Comparison of ENCODE assay signal across 23 cellular contexts in the genomic region with DNA sequence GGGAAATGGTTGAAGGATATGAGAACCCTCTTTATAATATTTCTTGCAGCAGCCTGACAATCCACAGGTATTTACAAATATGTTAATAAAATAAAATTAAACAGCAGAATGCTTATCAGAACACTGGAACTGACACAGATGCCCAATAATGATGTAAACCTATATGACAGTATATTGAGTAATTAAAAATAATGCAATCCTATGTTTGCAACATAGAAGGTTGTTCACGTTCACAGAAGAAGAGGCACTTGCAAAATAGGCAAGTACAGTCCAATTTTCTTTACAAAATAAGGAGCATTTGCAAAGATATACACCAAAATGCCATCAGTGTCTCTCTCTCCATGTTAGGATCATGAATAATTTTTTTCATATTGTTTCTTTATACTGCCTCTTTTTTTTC.
"Had no signal": no experiment of that assay in that cellular context is flagged by ENCODE, and none has a peak within 500 bp of the region (broad histone marks: within the 10 kb centered on the region; RNA-seq: fewer than 3 reads in every experiment).

No MANE protein-coding gene starts in this region.

- FAIRE-seq: K562 had no signal

- H3K4me3 ChIP-seq: K562, SK-N-MC had no signal

- DNase-seq: activated CD4-positive, alpha-beta memory T cell treated with anti-CD3 and anti-CD28 coated beads for 36 hours; activated CD4-positive, alpha-beta T cell treated with anti-CD3 and anti-CD28 coated beads, Interleukin-2, amount 10 ng/mL, durations not matched to agents 7 days and 5 days; activated CD4-positive, CD25-positive, alpha-beta regulatory T cell; activated gamma-delta T cell; activated naive CD4-positive, alpha-beta T cell treated with anti-CD3 and anti-CD28 coated beads for 36 hours; activated T-cell treated with anti-CD3 and anti-CD28 coated beads for 4 hours; activated T-cell treated with anti-CD3 and anti-CD28 coated beads, Interleukin-2, amount 50 U/mL, for 48 hours; central memory CD4-positive, alpha-beta T cell; Karpas-422; NCI-H1092; NCI-H1417 treated with DMSO at 0.1 percent for 48 hours; NCI-H1694; NCI-H2029; NCI-H345; NCI-H510A; NCI-H526 treated with DMSO at 0.1 percent for 48 hours; NCI-H82; T-cell; T-helper 2 cell; T1000 had no signal

- H3K27ac ChIP-seq: SK-N-MC, VCaP had no signal
